1 cellular context compared by ENCODE assay signal in the genomic region with DNA sequence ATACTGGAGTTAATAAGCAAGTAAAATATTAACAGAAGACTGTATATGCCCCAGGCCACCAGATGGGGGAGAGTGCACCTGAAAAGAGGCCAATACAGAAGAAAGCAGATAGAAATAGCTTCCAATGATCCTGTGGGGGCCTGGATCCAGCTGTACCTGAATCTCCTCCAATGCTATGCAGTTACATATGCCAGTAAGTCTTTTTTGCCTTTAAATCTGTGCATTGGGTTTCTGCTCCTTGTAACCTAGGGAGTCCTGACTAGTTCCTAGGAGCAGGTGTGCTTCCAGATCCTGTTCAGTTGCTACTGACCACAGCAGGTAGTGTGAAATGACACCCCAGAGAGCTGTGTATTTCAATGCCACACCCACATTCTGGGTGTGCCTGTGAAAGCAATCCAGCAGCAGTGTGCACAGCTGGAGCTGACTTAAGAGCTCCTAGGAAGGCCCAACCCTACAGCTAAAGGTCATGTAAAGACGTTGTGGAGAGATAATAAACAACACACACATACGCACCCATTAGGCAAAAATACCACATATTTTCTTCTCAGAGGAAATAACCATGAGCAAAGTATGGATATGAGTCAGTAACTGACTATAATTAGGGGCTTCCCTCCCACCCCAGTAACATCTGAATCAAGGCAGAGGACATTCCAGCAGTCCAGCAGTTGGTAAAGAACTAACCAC.
TF ChIP-seq lines count a peak whose summit lies in the region.

No MANE protein-coding gene starts in this region.

TF ChIP-seq in GM12878, 131 proteins besides CTCF, POLR2A, EP300 and RAD21 (continued from another document and continues in another):
- TF ChIP-seq BCLAF1 (IDR thresholded peaks at IDR 0.05), result no peak
- no peak for TF ChIP-seq RAD51 (IDR thresholded peaks at IDR 0.05)
- TF ChIP-seq JUND (IDR thresholded peaks at IDR 0.05; ENCODE audit: low read depth, low read length), result peak; percentile 93
- TF ChIP-seq, protein P1, sequence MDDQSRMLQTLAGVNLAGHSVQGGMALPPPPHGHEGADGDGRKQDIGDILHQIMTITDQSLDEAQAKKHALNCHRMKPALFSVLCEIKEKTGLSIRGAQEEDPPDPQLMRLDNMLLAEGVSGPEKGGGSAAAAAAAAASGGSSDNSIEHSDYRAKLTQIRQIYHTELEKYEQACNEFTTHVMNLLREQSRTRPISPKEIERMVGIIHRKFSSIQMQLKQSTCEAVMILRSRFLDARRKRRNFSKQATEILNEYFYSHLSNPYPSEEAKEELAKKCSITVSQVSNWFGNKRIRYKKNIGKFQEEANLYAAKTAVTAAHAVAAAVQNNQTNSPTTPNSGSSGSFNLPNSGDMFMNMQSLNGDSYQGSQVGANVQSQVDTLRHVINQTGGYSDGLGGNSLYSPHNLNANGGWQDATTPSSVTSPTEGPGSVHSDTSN (IDR thresholded peaks at IDR 0.05; ENCODE audit: insufficient replicate concordance, low read depth, low read length), result no peak
- TF ChIP-seq BHLHE40 (IDR thresholded peaks at IDR 0.05; ENCODE audit: borderline replicate concordance in 1 of 2, low read depth in 2 of 2, low read length in 1 of 2), result peak; percentile 67 to 77
- peak in 1 of 2 experiments; percentile 96; a peak in 2 of 4 replicates for TF ChIP-seq CEBPB (IDR thresholded peaks at IDR 0.05; ENCODE audit: borderline replicate concordance in 1 of 2, low read depth in 2 of 2, low read length in 2 of 2)
- TF ChIP-seq HDGF (IDR thresholded peaks at IDR 0.05), result no peak
- TF ChIP-seq HSF1 (IDR thresholded peaks at IDR 0.05; ENCODE audit: low read depth, low read length), result no peak
- no peak for TF ChIP-seq KAT2A (conservative IDR thresholded peaks at IDR 0.05; ENCODE audit: control insufficient read depth, low read depth, low read length)
- TF ChIP-seq HDAC6 (IDR thresholded peaks at IDR 0.05; ENCODE audit: unreplicated experiment), result no peak
- TF ChIP-seq E4F1 (IDR thresholded peaks at IDR 0.05; ENCODE audit: borderline replicate concordance, partially characterized antibody), result no peak
- no peak for TF ChIP-seq ATF3 (IDR thresholded peaks at IDR 0.05; ENCODE audit: borderline replicate concordance, extremely low read depth, low read depth, low read length)
- peak; percentile 86 for TF ChIP-seq BCL3 (IDR thresholded peaks at IDR 0.05; ENCODE audit: borderline replicate concordance, insufficient read depth, low read depth, low read length, poor library complexity, severe bottlenecking)
- peak; percentile 82; the same call in 1 of the 2 replicates for TF ChIP-seq BMI1 (IDR thresholded peaks at IDR 0.05; ENCODE audit: borderline replicate concordance)
- TF ChIP-seq RUNX3 (IDR thresholded peaks at IDR 0.05; ENCODE audit: low read length), result peak; percentile 98
- TF ChIP-seq ZNF592 (IDR thresholded peaks at IDR 0.05), result no peak
- no peak for TF ChIP-seq WRNIP1 (IDR thresholded peaks at IDR 0.05; ENCODE audit: borderline replicate concordance, low read depth, low read length)
- no peak for TF ChIP-seq E2F8 (IDR thresholded peaks at IDR 0.05; ENCODE audit: low read depth, partially characterized antibody)
- no peak for TF ChIP-seq SUZ12 (IDR thresholded peaks at IDR 0.05; ENCODE audit: unreplicated experiment)
- TF ChIP-seq, protein P2, sequence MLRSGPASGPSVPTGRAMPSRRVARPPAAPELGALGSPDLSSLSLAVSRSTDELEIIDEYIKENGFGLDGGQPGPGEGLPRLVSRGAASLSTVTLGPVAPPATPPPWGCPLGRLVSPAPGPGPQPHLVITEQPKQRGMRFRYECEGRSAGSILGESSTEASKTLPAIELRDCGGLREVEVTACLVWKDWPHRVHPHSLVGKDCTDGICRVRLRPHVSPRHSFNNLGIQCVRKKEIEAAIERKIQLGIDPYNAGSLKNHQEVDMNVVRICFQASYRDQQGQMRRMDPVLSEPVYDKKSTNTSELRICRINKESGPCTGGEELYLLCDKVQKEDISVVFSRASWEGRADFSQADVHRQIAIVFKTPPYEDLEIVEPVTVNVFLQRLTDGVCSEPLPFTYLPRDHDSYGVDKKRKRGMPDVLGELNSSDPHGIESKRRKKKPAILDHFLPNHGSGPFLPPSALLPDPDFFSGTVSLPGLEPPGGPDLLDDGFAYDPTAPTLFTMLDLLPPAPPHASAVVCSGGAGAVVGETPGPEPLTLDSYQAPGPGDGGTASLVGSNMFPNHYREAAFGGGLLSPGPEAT (IDR thresholded peaks at IDR 0.05; ENCODE audit: low read depth), result peak; percentile 97
- TF ChIP-seq GABPA (IDR thresholded peaks at IDR 0.05; ENCODE audit: low read depth), result peak; percentile 59; the same call in 1 of the 2 replicates
- TF ChIP-seq NR2C2 (IDR thresholded peaks at IDR 0.05; ENCODE audit: borderline replicate concordance, control insufficient read depth, insufficient read length, low read depth), result no peak
- TF ChIP-seq HCFC1 (IDR thresholded peaks at IDR 0.05; ENCODE audit: low read length), result no peak
- TF ChIP-seq NBN (IDR thresholded peaks at IDR 0.05), result peak; percentile 73
- TF ChIP-seq E2F4 (IDR thresholded peaks at IDR 0.05; ENCODE audit: low read depth, low read length), result no peak
